10 cellular contexts compared by ENCODE assay signal in genomic region chr5:151140686-151141459, GRCh38. TPM values are rescaled to one million over a fixed set of nuclear protein-coding genes. Genes with fewer than 3 reads are reported as not detected.
A peak's percentile ranks its signal among the peaks of the same experiment; 100 is the strongest.
DNase-seq lines count a peak whose midpoint lies in the region; ATAC-seq and TF ChIP-seq lines count a peak whose summit lies in the region.
"Had no signal": no experiment of that assay in that cellular context is flagged by ENCODE, and none has a peak within 500 bp of the region (broad histone marks: within the 10 kb centered on the region; RNA-seq: fewer than 3 reads in every experiment).

No MANE protein-coding gene starts in this region.

- H3K27me3 Mint-ChIP-seq in activated naive CD4-positive, alpha-beta T cell treated with anti-CD3 and anti-CD28 coated beads, Interleukin-2, amount 50 U/mL, for 24 hours, result no peaks in the 10 kb centered on the region
- H3K27me3 Mint-ChIP-seq in naive B cell (no peaks in the 10 kb centered on the region), type B pancreatic cell (no peaks in the 10 kb centered on the region)

- H3K4me1 ChIP-seq in ascending aorta (peaks cover 0 to 30% of the 10 kb centered on the region in 2 donors), mucosa of descending colon (ENCODE audit: low read depth) (peaks cover 18% of the 10 kb centered on the region)

- H3K36me3 ChIP-seq in ascending aorta (peaks cover 49 to 64% of the 10 kb centered on the region in 2 donors), mucosa of descending colon (ENCODE audit: low read depth) (no peaks in the 10 kb centered on the region)

- no peaks in the 10 kb centered on the region for H3K9me3 ChIP-seq in ascending aorta
- H3K9me3 ChIP-seq in mucosa of descending colon, result no peaks in the 10 kb centered on the region
- H3K9me3 ChIP-seq: tibial artery had no signal

- H3K4me3 ChIP-seq in ascending aorta, result no peak overlapping the region
- no peak overlapping the region for H3K4me3 ChIP-seq in mucosa of descending colon

- H3K9me3 Mint-ChIP-seq in activated naive CD4-positive, alpha-beta T cell treated with anti-CD3 and anti-CD28 coated beads, Interleukin-2, amount 50 U/mL, for 24 hours, result no peaks in the 10 kb centered on the region
- H3K9me3 Mint-ChIP-seq in naive B cell, result no peaks in the 10 kb centered on the region
- H3K9me3 Mint-ChIP-seq in type B pancreatic cell, result no peaks in the 10 kb centered on the region

- H3K27ac ChIP-seq in ascending aorta, result peak overlapping the region; percentile 19 to 53

- intact Hi-C loops in ascending aorta (cut with DNase I), result no loop called here
- intact Hi-C loops in mucosa of descending colon (cut with DNase I, micrococcal nuclease), result no loop called here

- DNase-seq in activated naive CD4-positive, alpha-beta T cell treated with Interleukin-2 at 50 U/mL for 16 hours, result no peak
- DNase-seq in ascending aorta (ENCODE audit: low spot score in 2 of 2) (no peak), naive B cell (no peak), type B pancreatic cell (ENCODE audit: extremely low spot score, unreplicated experiment) (no peak), NCI-H748 (lab: John Stamatoyannopoulos, UW; ENCODE audit: unreplicated experiment) (no peak), mucosa of descending colon (no peak), CD1c-positive myeloid dendritic cell (ENCODE audit: extremely low spot score) (no peak)
- DNase-seq: NCI-H1105, tibial artery had no signal

- H3K27ac Mint-ChIP-seq in activated naive CD4-positive, alpha-beta T cell treated with anti-CD3 and anti-CD28 coated beads, Interleukin-2, amount 50 U/mL, for 24 hours, result peak overlapping the region; percentile 95
- H3K27ac Mint-ChIP-seq in naive B cell, result peak overlapping the region; percentile 94 to 98 (median 97)
- peak overlapping the region; percentile 50 for H3K27ac Mint-ChIP-seq in type B pancreatic cell

- H3K4me3 Mint-ChIP-seq in activated naive CD4-positive, alpha-beta T cell treated with anti-CD3 and anti-CD28 coated beads, Interleukin-2, amount 50 U/mL, for 24 hours, result peak overlapping the region; percentile 85
- H3K4me3 Mint-ChIP-seq in naive B cell, result peak overlapping the region; percentile 83 to 96 (median 90)
- no peak overlapping the region for H3K4me3 Mint-ChIP-seq in type B pancreatic cell

- TF ChIP-seq CTCF in ascending aorta (IDR thresholded peaks at IDR 0.05) (no peak), type B pancreatic cell (conservative IDR thresholded peaks at IDR 0.05) (no peak), mucosa of descending colon (IDR thresholded peaks at IDR 0.05) (no peak)

- H3K36me3 Mint-ChIP-seq in activated naive CD4-positive, alpha-beta T cell treated with anti-CD3 and anti-CD28 coated beads, Interleukin-2, amount 50 U/mL, for 24 hours, result peaks cover 27% of the 10 kb centered on the region
- peaks cover 33 to 51% of the 10 kb centered on the region in 2 donors for H3K36me3 Mint-ChIP-seq in naive B cell
- peaks cover 28% of the 10 kb centered on the region for H3K36me3 Mint-ChIP-seq in type B pancreatic cell

- no peak for ATAC-seq in naive B cell (ENCODE audit: low read depth in 2 of 2)
- ATAC-seq in mucosa of descending colon, result no peak

- H3K4me1 Mint-ChIP-seq in activated naive CD4-positive, alpha-beta T cell treated with anti-CD3 and anti-CD28 coated beads, Interleukin-2, amount 50 U/mL, for 24 hours, result peaks cover 94% of the 10 kb centered on the region
- H3K4me1 Mint-ChIP-seq in naive B cell, result peaks cover 81 to 91% (median 89%) of the 10 kb centered on the region in 3 donors
- H3K4me1 Mint-ChIP-seq in type B pancreatic cell (ENCODE audit: unreplicated experiment), result peaks cover 25% of the 10 kb centered on the region

- no peaks in the 10 kb centered on the region for H3K27me3 ChIP-seq in ascending aorta
- H3K27me3 ChIP-seq: tibial artery had no signal

RNA-seq across cellular contexts. Expression of gene ANXA6, which starts 16.7 kb away (rescaled TPM):
- 334 TPM for total RNA-seq in ascending aorta
- polyA plus RNA-seq in naive B cell (ENCODE audit: low read depth in 6 of 6), result 100 to 1,000 TPM; 183 to 442 (median 326) TPM
- total RNA-seq in type B pancreatic cell (ENCODE audit: low replicate concordance), result 42.8 and 200 TPM in 2 replicates
- total RNA-seq in mucosa of descending colon, result 100 to 1,000 TPM in 1 of 3 donors, 10 to 100 TPM in 2; 21.4 to 180 (median 68.0) TPM
